In the genomic region with DNA sequence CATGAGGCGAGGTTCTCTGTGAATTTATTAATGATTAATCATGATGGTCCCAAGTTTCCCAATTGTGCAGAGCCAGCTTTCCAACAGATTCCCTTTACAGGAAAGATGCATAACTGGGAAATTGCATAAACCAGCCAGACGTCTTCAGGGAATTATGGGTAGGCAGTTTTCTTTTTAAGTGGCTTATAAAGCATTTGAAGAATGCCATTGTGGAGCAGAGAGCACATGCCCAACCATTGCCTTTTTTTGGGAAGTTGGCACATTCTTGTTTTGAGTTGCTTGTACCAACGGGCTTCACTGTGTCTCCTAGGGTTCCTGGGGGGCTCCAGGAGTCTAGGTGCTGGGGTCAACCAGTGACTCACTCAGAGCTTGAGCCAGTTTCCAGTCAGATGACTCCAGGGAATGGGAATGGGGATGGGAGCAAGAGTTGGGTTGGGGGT, we compare ENCODE assay signal across 13 cellular contexts.
DNase-seq lines count a peak whose midpoint lies in the region; ATAC-seq and TF ChIP-seq lines count a peak whose summit lies in the region.
"Had no signal": no experiment of that assay in that cellular context is flagged by ENCODE, and none has a peak within 500 bp of the region (broad histone marks: within the 10 kb centered on the region; RNA-seq: fewer than 3 reads in every experiment).

No MANE protein-coding gene starts in this region.

- no peak for TF ChIP-seq CTCF in BJ (IDR thresholded peaks at IDR 0.05; ENCODE audit: insufficient read depth, low read depth, low read length)
- TF ChIP-seq CTCF in RWPE2 (IDR thresholded peaks at IDR 0.05; ENCODE audit: poor library complexity, severe bottlenecking) = no peak
- TF ChIP-seq CTCF in fibroblast of pulmonary artery (IDR thresholded peaks at IDR 0.05; ENCODE audit: low read length, missing control alignments) = no peak
- TF ChIP-seq CTCF in retinal pigment epithelial cell (conservative IDR thresholded peaks at IDR 0.05; ENCODE audit: low read depth, low read length) = no peak

- no peaks in the 10 kb centered on the region for H3K36me3 ChIP-seq in BJ (ENCODE audit: control insufficient read depth, insufficient read depth, low read length)
- no peaks in the 10 kb centered on the region; the same call in 1 of the 2 replicates for H3K36me3 ChIP-seq in RWPE2 (ENCODE audit: low read depth)

- no peaks in the 10 kb centered on the region for H3K9me3 ChIP-seq in RWPE2 (ENCODE audit: severe bottlenecking)

- DNase-seq in BJ (ENCODE audit: low read depth) (peak; percentile 75), RWPE2 (ENCODE audit: low spot score) (no peak), fibroblast of pulmonary artery (ENCODE audit: low read depth) (peak; percentile 90), retinal pigment epithelial cell (ENCODE audit: low read depth) (peak; percentile 65), NCI-H128 (lab: John Stamatoyannopoulos, UW; ENCODE audit: unreplicated experiment) (no peak), retina (no peak), NCI-H2107 (lab: John Stamatoyannopoulos, UW) (no peak), HuH-7.5 (ENCODE audit: low spot score) (no peak)
- DNase-seq: activated CD4-positive, CD25-positive, alpha-beta regulatory T cell treated with anti-CD3 and anti-CD28 coated beads, Interleukin-2, amount 50 U/mL, for 72 hours; CD4-positive, CD25-positive, alpha-beta regulatory T cell; NCI-H526 had no signal

- H3K4me1 ChIP-seq in RWPE2 (ENCODE audit: insufficient read depth, poor library complexity, severe bottlenecking) = peaks cover 16% of the 10 kb centered on the region

- H3K27me3 ChIP-seq in BJ (ENCODE audit: control insufficient read depth, insufficient read depth, low read length) (no peaks in the 10 kb centered on the region), RWPE2 (ENCODE audit: insufficient read depth, poor library complexity, severe bottlenecking) (no peaks in the 10 kb centered on the region)

- POLR2A ChIA-PET in BJ (lab: Charles Lee) = no interaction called here

- ATAC-seq in RWPE2 (ENCODE audit: low read depth) = peak; percentile 69
- ATAC-seq: activated T-helper 17 cell treated with anti-CD3 and anti-CD28 coated beads, Interleukin-2, amount 50 U/mL, for 72 hours; HCT116 had no signal

- peak overlapping the region; percentile 63 for H3K27ac ChIP-seq in RWPE2 (ENCODE audit: poor library complexity, severe bottlenecking)

- H3K4me3 ChIP-seq in BJ (ENCODE audit: low read depth, low read length) (no peak overlapping the region), RWPE2 (ENCODE audit: severe bottlenecking) (no peak overlapping the region), fibroblast of pulmonary artery (replicated peaks; ENCODE audit: low read depth, low read length) (no peak overlapping the region), retinal pigment epithelial cell (ENCODE audit: low read length) (no peak overlapping the region)

- CTCF ChIA-PET in BJ (lab: Yijun Ruan, JAX) = no interaction called here

Comparison
In these comparisons a context has a peak if more than half of its experiments do, and no peak if none do; other contexts are left out.
1. DNase-seq: peak in BJ (single experiment), fibroblast of pulmonary artery (single experiment) and retinal pigment epithelial cell (single experiment); none in RWPE2 (single experiment), NCI-H128 (single experiment), retina (single experiment), NCI-H2107 (single experiment) and HuH-7.5 (single experiment).